Comparison of ENCODE assay signal across 8 cellular contexts in genomic region chr1:242523968-242524570, GRCh38. TPM values are rescaled to one million over a fixed set of nuclear protein-coding genes. Genes with fewer than 3 reads are reported as not detected.
DNase-seq lines count a peak whose midpoint lies in the region; ATAC-seq and TF ChIP-seq lines count a peak whose summit lies in the region.

No MANE protein-coding gene starts in this region.

- no TSS peak for BruUV-seq in IMR-90 (replicated peaks; lab: Mats Ljungman, UMichigan)

- no peak overlapping the region for H2BK15ac ChIP-seq in IMR-90 (ENCODE audit: low read depth, low read length)

- no peaks in the 10 kb centered on the region for H3K9me1 ChIP-seq in IMR-90 (ENCODE audit: insufficient read depth, low read length)

- H3K4me1 Mint-ChIP-seq in activated T-cell treated with anti-CD3 and anti-CD28 coated beads, Interleukin-2, amount 50 U/mL, for 72 hours (ENCODE audit: low read depth), result peaks cover 14% of the 10 kb centered on the region

- dilution Hi-C loops in IMR-90 (cut with HindIII; ENCODE audit: low sequenced_read_pairs, unreplicated experiment), result no loop called here

- H2BK120ac ChIP-seq in IMR-90 (ENCODE audit: low read depth, low read length), result no peak overlapping the region

- peaks cover 64% of the 10 kb centered on the region for H3K27me3 Mint-ChIP-seq in activated T-cell treated with anti-CD3 and anti-CD28 coated beads, Interleukin-2, amount 50 U/mL, for 72 hours (ENCODE audit: low read depth)

- CTCF ChIA-PET in IMR-90 (lab: Yijun Ruan, JAX), result no interaction called here

- DNase-seq in COLO668 (lab: John Stamatoyannopoulos, UW; ENCODE audit: unreplicated experiment), result peak; percentile 49
- no peak for DNase-seq in IMR-90
- DNase-seq in activated T-cell treated with anti-CD3 and anti-CD28 coated beads, Interleukin-2, amount 50 U/mL, for 72 hours, result peak; percentile 9 to 11
- DNase-seq in hepatic stellate cell (ENCODE audit: low spot score), result peak; percentile 30
- no peak for DNase-seq in sigmoid colon
- DNase-seq in T-helper 9 cell, result no peak

- TF ChIP-seq EP300 in sigmoid colon (IDR thresholded peaks at IDR 0.05), result no peak

- 0% methylated on average over 13 of the region's 70 CpGs; no CpG with 5 or more reads in 1 of the 2 experiments for WGBS in IMR-90 (ENCODE audit: extremely low coverage in 2 of 2, insufficient read length in 1 of 2), 2 experiments
- WGBS in sigmoid colon, 2 donors, result 2% methylated on average over 68 to 70 of the region's 70 CpGs

- H3K9ac ChIP-seq in IMR-90 (ENCODE audit: low read depth, low read length), result no peak overlapping the region

- no peak overlapping the region for H4K8ac ChIP-seq in IMR-90 (ENCODE audit: low read depth in 2 of 2, low read length in 2 of 2)

- no peak overlapping the region for H4K5ac ChIP-seq in IMR-90 (ENCODE audit: low read depth, low read length)

- peak overlapping the region; percentile 70 for H2AFZ ChIP-seq in IMR-90 (replicated peaks; ENCODE audit: low read length, poor library complexity)

- no peak overlapping the region for H3K56ac ChIP-seq in IMR-90 (ENCODE audit: extremely low read depth, insufficient read depth, low read length)

- POLR2A ChIA-PET in IMR-90 (lab: Charles Lee; ENCODE audit: unreplicated experiment), result no interaction called here

- H3K27me3 ChIP-seq in IMR-90 (ENCODE audit: control insufficient read depth, insufficient read depth, low read length) (peaks cover 24% of the 10 kb centered on the region), sigmoid colon (peaks cover 18 to 76% (median 28%) of the 10 kb centered on the region in 3 donors)

- no peaks in the 10 kb centered on the region; the same call in 1 of the 2 replicates for H3K9me3 ChIP-seq in IMR-90 (ENCODE audit: control insufficient read depth, insufficient read depth, low read length)
- H3K9me3 ChIP-seq in sigmoid colon, result no peaks in the 10 kb centered on the region

- no peak overlapping the region; the same call in 1 of the 2 replicates for H3K4me2 ChIP-seq in IMR-90 (ENCODE audit: low read depth, low read length)

- H3K36me3 ChIP-seq in IMR-90 (ENCODE audit: control insufficient read depth, insufficient read depth, low read length) (no peaks in the 10 kb centered on the region), sigmoid colon (no peaks in the 10 kb centered on the region)

- H2BK5ac ChIP-seq in IMR-90 (ENCODE audit: low read depth, low read length, poor library complexity, severe bottlenecking), result no peak overlapping the region

- no peaks in the 10 kb centered on the region for H3K4me1 ChIP-seq in IMR-90 (ENCODE audit: control insufficient read depth, insufficient read depth, low read length)
- H3K4me1 ChIP-seq in sigmoid colon, result peaks cover 0 to 20% (median 19%) of the 10 kb centered on the region in 4 donors

- no peak overlapping the region for H4K91ac ChIP-seq in IMR-90 (ENCODE audit: insufficient read depth, low read depth, low read length)

- H2AK5ac ChIP-seq in IMR-90 (ENCODE audit: low read depth, low read length), result no peak overlapping the region

- TF ChIP-seq CTCF in IMR-90 (conservative IDR thresholded peaks at IDR 0.05; ENCODE audit: low read depth, low read length) (no peak), sigmoid colon (IDR thresholded peaks at IDR 0.05) (no peak)

- no peak overlapping the region for H2BK20ac ChIP-seq in IMR-90 (ENCODE audit: low read depth, low read length)

- H3K9me3 Mint-ChIP-seq in activated T-cell treated with anti-CD3 and anti-CD28 coated beads, Interleukin-2, amount 50 U/mL, for 72 hours, result no peaks in the 10 kb centered on the region

- no peak overlapping the region for H3K4ac ChIP-seq in IMR-90 (ENCODE audit: low read depth, low read length)

- H3K36me3 Mint-ChIP-seq in activated T-cell treated with anti-CD3 and anti-CD28 coated beads, Interleukin-2, amount 50 U/mL, for 72 hours (ENCODE audit: insufficient read depth in 2 of 2), result peaks cover 0 to 3% of the 10 kb centered on the region in 2 donors

- no peak overlapping the region for H3K23ac ChIP-seq in IMR-90 (ENCODE audit: low read depth, low read length)

- H4K20me1 ChIP-seq in IMR-90 (ENCODE audit: insufficient read depth, low read length), result no peaks in the 10 kb centered on the region

- H3K27ac ChIP-seq in IMR-90 (ENCODE audit: insufficient read depth, low read length) (no peak overlapping the region), sigmoid colon (no peak overlapping the region)

- H3K4me3 Mint-ChIP-seq in activated T-cell treated with anti-CD3 and anti-CD28 coated beads, Interleukin-2, amount 50 U/mL, for 72 hours, result peak overlapping the region; percentile 57 to 71

- no peak overlapping the region for H3K18ac ChIP-seq in IMR-90 (ENCODE audit: low read depth, low read length)

- TF ChIP-seq POLR2A in IMR-90 (IDR thresholded peaks at IDR 0.05; ENCODE audit: low read depth, low read length) (no peak), sigmoid colon (IDR thresholded peaks at IDR 0.05) (no peak)

- no peak overlapping the region for H3K14ac ChIP-seq in IMR-90 (replicated peaks; ENCODE audit: low read depth, low read length)

- no peak overlapping the region for H2AK9ac ChIP-seq in IMR-90 (replicated peaks; ENCODE audit: low read depth, low read length, poor library complexity)

- no peak overlapping the region for H3K27ac Mint-ChIP-seq in activated T-cell treated with anti-CD3 and anti-CD28 coated beads, Interleukin-2, amount 50 U/mL, for 72 hours

- no peaks in the 10 kb centered on the region for H3K79me1 ChIP-seq in IMR-90 (ENCODE audit: low read depth in 1 of 2, low read length in 2 of 2)

- in situ Hi-C loops in IMR-90 (cut with MboI; ENCODE audit: low sequenced_read_pairs), result no loop called here

- ATAC-seq in IMR-90 (ENCODE audit: low read depth), result peak; percentile 66
- ATAC-seq in activated T-cell treated with anti-CD3 and anti-CD28 coated beads, Interleukin-2, amount 50 U/mL, for 72 hours (replicated peaks in 1 of 2), result peak in 1 of 2 donors; percentile 25
- no peak for ATAC-seq in HG03097 (IDR thresholded peaks at IDR 0.05; ENCODE audit: low FRiP score, unreplicated experiment)
- ATAC-seq in HG02642 (IDR thresholded peaks at IDR 0.05; ENCODE audit: poor library complexity, unreplicated experiment), result no peak

- intact Hi-C loops in IMR-90 (cut with micrococcal nuclease), result no loop called here
- intact Hi-C loops in sigmoid colon (cut with DNase I), result no loop called here

- H3K4me3 ChIP-seq in IMR-90 (ENCODE audit: insufficient read depth, low read depth, low read length) (peak overlapping the region; percentile 10; the same call in 1 of the 2 replicates), sigmoid colon (peak overlapping the region in 3 of 4 donors; percentile 32 to 44 (median 41))

- no peak for TF ChIP-seq RAD21 in IMR-90 (IDR thresholded peaks at IDR 0.05; ENCODE audit: low read length)

TF ChIP-seq in IMR-90, 13 proteins besides CTCF, POLR2A, EP300 and RAD21:
- TF ChIP-seq MXI1 (IDR thresholded peaks at IDR 0.05; ENCODE audit: borderline replicate concordance, low read depth, low read length), result no peak
- no peak for TF ChIP-seq CHD1 (IDR thresholded peaks at IDR 0.05; ENCODE audit: low read depth, low read length)
- TF ChIP-seq RFX5 (IDR thresholded peaks at IDR 0.05; ENCODE audit: low read depth, low read length), result no peak
- no peak for TF ChIP-seq USF2 (IDR thresholded peaks at IDR 0.05; ENCODE audit: low read depth, low read length)
- TF ChIP-seq FOS (IDR thresholded peaks at IDR 0.05; ENCODE audit: low read depth, low read length), result no peak
- no peak for TF ChIP-seq SMC3 (IDR thresholded peaks at IDR 0.05; ENCODE audit: low read depth, low read length)
- no peak for TF ChIP-seq CEBPB (IDR thresholded peaks at IDR 0.05; ENCODE audit: low read depth, low read length)
- no peak for TF ChIP-seq MAZ (IDR thresholded peaks at IDR 0.05; ENCODE audit: borderline replicate concordance, low read depth, low read length)
- TF ChIP-seq BHLHE40 (IDR thresholded peaks at IDR 0.05; ENCODE audit: low read depth, low read length), result no peak
- TF ChIP-seq MAFK (IDR thresholded peaks at IDR 0.05; ENCODE audit: low read depth, low read length), result no peak
- TF ChIP-seq RCOR1 (IDR thresholded peaks at IDR 0.05; ENCODE audit: insufficient replicate concordance, low read length), result no peak
- no peak for TF ChIP-seq NFE2L2 (IDR thresholded peaks at IDR 0.05; ENCODE audit: low read depth, low read length)
- TF ChIP-seq ELK1 (IDR thresholded peaks at IDR 0.05; ENCODE audit: borderline replicate concordance, low read depth, low read length), result no peak
TF ChIP-seq in IMR-90: peak in this region for 0.

RNA-seq across cellular contexts. Expression of gene PLD5, which starts 0.4 kb away (rescaled TPM):
- total RNA-seq in IMR-90 (2012; rRNA removed) (not detected in 2 replicates), sigmoid colon (1 to 10 TPM in 2 of 4 donors, under 1 TPM in 2; 0.27 to 1.5 (median 0.95) TPM)
- polyA plus RNA-seq in IMR-90 (2012; rRNA removed) (not detected in 2 replicates), sigmoid colon (under 1 TPM in 1 of 3 donors, not detected in 2; 0.15 TPM)
- not detected in 2 replicates for polyA plus RNA-seq in IMR-90 (2012; cell fraction: cytosol; rRNA removed)
- polyA plus RNA-seq in IMR-90 (2012; cell fraction: nucleus; rRNA removed; ENCODE audit: low replicate concordance), result not detected in 2 replicates
- total RNA-seq in activated T-cell treated with anti-CD3 and anti-CD28 coated beads, Interleukin-2, amount 50 U/mL, for 72 hours, result not detected

Comparison
In these comparisons a context has a peak if more than half of its experiments do, and no peak if none do; other contexts are left out.
1. DNase-seq: peak in COLO668 (single experiment), activated T-cell treated with anti-CD3 and anti-CD28 coated beads, Interleukin-2, amount 50 U/mL, for 72 hours (2 of 2) and hepatic stellate cell (single experiment); none in IMR-90 (single experiment), sigmoid colon (single experiment) and T-helper 9 cell (single experiment).